Comparison of ENCODE assay signal across 20 cellular contexts in genomic region chr6:63213325-63213724, GRCh38. TPM values are rescaled to one million over a fixed set of nuclear protein-coding genes. Genes with fewer than 3 reads are reported as not detected.
"Had no signal": no experiment of that assay in that cellular context is flagged by ENCODE, and none has a peak within 500 bp of the region (broad histone marks: within the 10 kb centered on the region; RNA-seq: fewer than 3 reads in every experiment).

No MANE protein-coding gene starts in this region.

- H3K4me1 ChIP-seq: SJCRH30 had no signal

- H3K27ac Mint-ChIP-seq: T-helper 17 cell had no signal

- H3K4me1 Mint-ChIP-seq: T-helper 17 cell had no signal

- H3K9me3 ChIP-seq: MG63, SJCRH30 had no signal

- H3K36me3 ChIP-seq: MG63, SJCRH30 had no signal

- H3K27ac ChIP-seq: SJCRH30 had no signal

- H3K4me3 Mint-ChIP-seq: T-helper 17 cell had no signal

- H3K27me3 Mint-ChIP-seq: T-helper 17 cell had no signal

- H3K4me3 ChIP-seq: MG63, SJCRH30 had no signal

- DNase-seq: IMR-90, MG63, NCI-H1092, NCI-H1105 treated with DMSO at 0.1 percent for 48 hours, NCI-H1417 treated with DMSO at 0.1 percent for 48 hours, NCI-H146, NCI-H1694 treated with DMSO at 0.1 percent for 48 hours, NCI-H1930, NCI-H2081, NCI-H2107, NCI-H2227 treated with DMSO at 0.1 percent for 48 hours, NCI-H510A, NCI-H524 treated with DMSO at 0.1 percent for 48 hours, NCI-H69, NCI-H774, PC-3, SHP77 treated with DMSO at 0.1 percent for 48 hours, SJCRH30, T-helper 1 cell, T-helper 17 cell had no signal

- H3K27me3 ChIP-seq: MG63, SJCRH30 had no signal

RNA-seq across cellular contexts. Expression of gene FKBP1C, which starts 2.1 kb away (rescaled TPM):
- total RNA-seq: T-helper 17 cell had no signal
